ENCODE assay signal across 9 cellular contexts in genomic region chr18:63312731-63313408, GRCh38. TPM values are rescaled to one million over a fixed set of nuclear protein-coding genes. Genes with fewer than 3 reads are reported as not detected.
DNase-seq lines count a peak whose midpoint lies in the region; ATAC-seq, FAIRE-seq and TF ChIP-seq lines count a peak whose summit lies in the region.
"Had no signal": no experiment of that assay in that cellular context is flagged by ENCODE, and none has a peak within 500 bp of the region (broad histone marks: within the 10 kb centered on the region; RNA-seq: fewer than 3 reads in every experiment).

No MANE protein-coding gene starts in this region.

- H2AFZ ChIP-seq in HepG2 (ENCODE audit: low read length): no peak overlapping the region

- no peaks in the 10 kb centered on the region for H3K79me2 ChIP-seq in HepG2 (ENCODE audit: insufficient read depth, low read length)

- TF ChIP-seq CTCF in CD8-positive, alpha-beta T cell (IDR thresholded peaks at IDR 0.05): no peak
- TF ChIP-seq CTCF in ascending aorta (IDR thresholded peaks at IDR 0.05) (no peak), HepG2 (CRISPR knock-in tag; IDR thresholded peaks at IDR 0.05) (no peak), left lung (IDR thresholded peaks at IDR 0.05) (no peak)

- H3K27ac Mint-ChIP-seq in CD8-positive, alpha-beta T cell: peak overlapping the region; percentile 90
- H3K27ac Mint-ChIP-seq in activated naive CD8-positive, alpha-beta T cell: peak overlapping the region; percentile 92

- POLR2A ChIA-PET in CD8-positive, alpha-beta T cell (lab: Charles Lee): interaction anchor here (1.0 to 2.4 kb wide), 3 partner anchors 14 to 155 kb away, joined by 3 to 12 read pairs (median 5); no protein-coding TSS in a partner anchor
- POLR2A ChIA-PET in HepG2 (lab: Yijun Ruan, JAX): no interaction called here

- H3K9ac ChIP-seq in HepG2 (ENCODE audit: insufficient read depth, low read depth, low read length): no peak overlapping the region

- H3K9me3 Mint-ChIP-seq in CD8-positive, alpha-beta T cell: no peaks in the 10 kb centered on the region
- no peaks in the 10 kb centered on the region for H3K9me3 Mint-ChIP-seq in activated naive CD8-positive, alpha-beta T cell (ENCODE audit: low read depth)

- 9% methylated on average over 5 of the region's 5 CpGs for WGBS in HepG2 (ENCODE audit: low lambda C conversion rate)

- intact Hi-C loops in CD8-positive, alpha-beta T cell (cut with DNase I, micrococcal nuclease): loop anchor here in 1 of 2 experiments (5.0 kb wide), 1 partner anchor 786 kb away; no protein-coding TSS in a partner anchor
- intact Hi-C loops in ascending aorta (cut with DNase I) (no loop called here), HepG2 (cut with micrococcal nuclease; ENCODE audit: unreplicated experiment) (no loop called here), left lung (cut with DNase I) (no loop called here)

- peak overlapping the region; percentile 21 for H3K4me3 ChIP-seq in CD8-positive, alpha-beta T cell (ENCODE audit: low read depth, low read length)
- H3K4me3 ChIP-seq in ascending aorta: no peak overlapping the region
- no peak overlapping the region for H3K4me3 ChIP-seq in HepG2 (replicated peaks in 1 of 3; ENCODE audit: insufficient read depth in 1 of 3, low read depth in 2 of 3, low read length in 3 of 3)
- no peak overlapping the region for H3K4me3 ChIP-seq in left lung

- TF ChIP-seq RAD21 in HepG2 (CRISPR knock-in tag; IDR thresholded peaks at IDR 0.05): no peak

- TF ChIP-seq EP300 in HepG2 (IDR thresholded peaks at IDR 0.05; ENCODE audit: low read depth in 2 of 2, low read length in 2 of 2) (no peak), HepG2 (CRISPR knock-in tag; IDR thresholded peaks at IDR 0.05; ENCODE audit: borderline replicate concordance) (no peak)

- H3K4me2 ChIP-seq in HepG2 (ENCODE audit: low read depth, low read length): no peak overlapping the region

- in situ Hi-C loops in HepG2 (cut with HindIII; ENCODE audit: extremely low pct_ligation_motif_present, low pct_unique_long_range_greater_than_20kb): loop anchor here (10.0 kb wide), 1 partner anchor 178 kb away; no protein-coding TSS in a partner anchor

- H3K4me1 Mint-ChIP-seq in CD8-positive, alpha-beta T cell (ENCODE audit: low read depth): peaks cover 90% of the 10 kb centered on the region
- peaks cover 85% of the 10 kb centered on the region for H3K4me1 Mint-ChIP-seq in activated naive CD8-positive, alpha-beta T cell (ENCODE audit: low read depth)

- ATAC-seq in CD8-positive, alpha-beta T cell: no peak
- ATAC-seq in GM19043 (IDR thresholded peaks at IDR 0.05; ENCODE audit: low read depth, unreplicated experiment): peak; percentile 36
- ATAC-seq in HG03064 (IDR thresholded peaks at IDR 0.05; ENCODE audit: low read depth, unreplicated experiment): peak; percentile 39
- ATAC-seq in HepG2: no peak
- no peak for ATAC-seq in left lung

- peaks cover 74% of the 10 kb centered on the region for H3K4me1 ChIP-seq in CD8-positive, alpha-beta T cell (ENCODE audit: insufficient read depth, low read length)
- H3K4me1 ChIP-seq in ascending aorta (peaks cover 5 to 21% of the 10 kb centered on the region in 2 donors), HepG2 (ENCODE audit: insufficient read depth, low read length) (peaks cover 10% of the 10 kb centered on the region), left lung (peaks cover 6 to 21% of the 10 kb centered on the region in 2 donors)

- H4K20me1 ChIP-seq in HepG2 (ENCODE audit: insufficient read depth, low read length): no peaks in the 10 kb centered on the region

- H3K27me3 Mint-ChIP-seq in CD8-positive, alpha-beta T cell (ENCODE audit: low read depth): no peaks in the 10 kb centered on the region
- no peaks in the 10 kb centered on the region for H3K27me3 Mint-ChIP-seq in activated naive CD8-positive, alpha-beta T cell

- CTCF ChIA-PET in CD8-positive, alpha-beta T cell (lab: Charles Lee): interaction anchor here (0.9 to 3.3 kb wide), 8 partner anchors 10 to 296 kb away, joined by 3 to 15 read pairs (median 5); no protein-coding TSS in a partner anchor
- CTCF ChIA-PET in HepG2 (lab: Yijun Ruan, JAX; ENCODE audit: low intra/inter-chr PET ratio, low total read pairs): no interaction called here

- H3K36me3 ChIP-seq in CD8-positive, alpha-beta T cell (ENCODE audit: insufficient read depth, low read length): no peaks in the 10 kb centered on the region
- H3K36me3 ChIP-seq in ascending aorta (no peaks in the 10 kb centered on the region), HepG2 (replicated peaks in 1 of 2; ENCODE audit: control insufficient read depth in 1 of 2, insufficient read depth in 2 of 2, low read length in 2 of 2) (no peaks in the 10 kb centered on the region), left lung (no peaks in the 10 kb centered on the region)

- no peak overlapping the region for H3K27ac ChIP-seq in CD8-positive, alpha-beta T cell (ENCODE audit: low read depth, low read length)
- H3K27ac ChIP-seq in ascending aorta: no peak overlapping the region
- no peak overlapping the region for H3K27ac ChIP-seq in HepG2 (ENCODE audit: extremely low read length, insufficient read depth, low read length)
- no peak overlapping the region for H3K27ac ChIP-seq in left lung

- no peak for DNase-seq in CD8-positive, alpha-beta T cell
- no peak for DNase-seq in midbrain (lab: John Stamatoyannopoulos, UW)
- no peak for DNase-seq in ascending aorta (ENCODE audit: low spot score in 2 of 2)
- DNase-seq in HepG2 (ENCODE audit: low spot score): no peak
- DNase-seq in left lung: no peak
- DNase-seq: effector CD4-positive, alpha-beta T cell had no signal

- no peaks in the 10 kb centered on the region for H3K9me3 ChIP-seq in CD8-positive, alpha-beta T cell (ENCODE audit: low read length)
- H3K9me3 ChIP-seq in ascending aorta (no peaks in the 10 kb centered on the region), HepG2 (ENCODE audit: low read length) (no peaks in the 10 kb centered on the region), left lung (no peaks in the 10 kb centered on the region)

- no peaks in the 10 kb centered on the region for H3K27me3 ChIP-seq in CD8-positive, alpha-beta T cell (ENCODE audit: insufficient read depth, low read length)
- no peaks in the 10 kb centered on the region for H3K27me3 ChIP-seq in ascending aorta
- peaks cover 0 to 23% of the 10 kb centered on the region in 2 experiments; a peak in 3 of 5 replicates for H3K27me3 ChIP-seq in HepG2 (ENCODE audit: control insufficient read depth in 1 of 2, insufficient read depth in 2 of 2, low read length in 2 of 2)
- H3K27me3 ChIP-seq in left lung: no peaks in the 10 kb centered on the region

- H3K36me3 Mint-ChIP-seq in CD8-positive, alpha-beta T cell: peaks cover 10% of the 10 kb centered on the region
- H3K36me3 Mint-ChIP-seq in activated naive CD8-positive, alpha-beta T cell: peaks cover 17% of the 10 kb centered on the region

- BruUV-seq in HepG2 (replicated peaks; lab: Mats Ljungman, UMichigan): no TSS peak

- FAIRE-seq in HepG2 (lab: Jason Lieb, UNC): no peak

- no peak for TF ChIP-seq POLR2A in HepG2 (IDR thresholded peaks at IDR 0.05; ENCODE audit: insufficient read depth in 1 of 2, low read depth in 2 of 2, low read length in 2 of 2)

- peak overlapping the region; percentile 79 for H3K4me3 Mint-ChIP-seq in CD8-positive, alpha-beta T cell
- H3K4me3 Mint-ChIP-seq in activated naive CD8-positive, alpha-beta T cell: peak overlapping the region; percentile 93

RNA-seq across cellular contexts. Expression of gene BCL2, which starts 6.7 kb away (rescaled TPM):
- 10 to 100 TPM; 39.5 to 40.5 TPM for total RNA-seq in CD8-positive, alpha-beta T cell
- total RNA-seq in ascending aorta (20.5 TPM), HepG2 (2016; rRNA removed; fragmentation: Illumina TruSeq; extraction: Trizol) (0.42 and 0.53 TPM in 2 replicates), left lung (1 to 10 TPM; 6.3 to 8.7 TPM)
- total RNA-seq in HepG2 (2016; cell fraction: cytosol; rRNA removed; fragmentation: Illumina TruSeq; extraction: Trizol; ENCODE audit: low read depth): 0.10 and 0.26 TPM in 2 replicates
- total RNA-seq in HepG2 (2016; cell fraction: insoluble cytoplasmic fraction; rRNA removed; fragmentation: Illumina TruSeq; extraction: Trizol): 0.42 and 0.52 TPM in 2 replicates
- 0.40 and 0.48 TPM in 2 replicates for total RNA-seq in HepG2 (2016; cell fraction: membrane; rRNA removed; fragmentation: Illumina TruSeq; extraction: Trizol)
- total RNA-seq in HepG2 (2016; cell fraction: nucleus; rRNA removed; fragmentation: Illumina TruSeq; extraction: Trizol): 0.75 and 0.87 TPM in 2 replicates
- 0.07 and 0.08 TPM in 2 replicates for polyA plus RNA-seq in HepG2 (2011; rRNA removed)
- 0.05 TPM in 2 replicates for polyA plus RNA-seq in HepG2 (2011; cell fraction: cytosol; rRNA removed)
- polyA plus RNA-seq in HepG2 (2011; cell fraction: nucleus; rRNA removed): 0.07 and 0.18 TPM in 2 replicates
- polyA plus RNA-seq in HepG2 (2012): 0.09 and 0.17 TPM in 2 replicates
- 0.18 and 0.21 TPM in 2 replicates for polyA plus RNA-seq in HepG2 (2016; cell fraction: cytosol; fragmentation: Illumina TruSeq; extraction: Trizol; ENCODE audit: low read depth)
- 0.25 and 0.49 TPM in 2 replicates for polyA plus RNA-seq in HepG2 (2016; cell fraction: insoluble cytoplasmic fraction; fragmentation: Illumina TruSeq; extraction: Trizol; ENCODE audit: low read depth)
- 0.23 and 0.28 TPM in 2 replicates for polyA plus RNA-seq in HepG2 (2016; cell fraction: membrane; fragmentation: Illumina TruSeq; extraction: Trizol; ENCODE audit: low read depth)
- 0.20 and 0.27 TPM in 2 replicates for polyA plus RNA-seq in HepG2 (2016; cell fraction: nucleus; fragmentation: Illumina TruSeq; extraction: Trizol; ENCODE audit: insufficient read depth, low read depth)
- 0.04 and 5.3 TPM in 2 replicates for polyA minus RNA-seq in HepG2 (2011; rRNA and poly(A)+ RNA removed; ENCODE audit: low replicate concordance)
- 0.09 and 0.10 TPM in 2 replicates for polyA minus RNA-seq in HepG2 (2011; cell fraction: cytosol; rRNA and poly(A)+ RNA removed)
- 0.99 and 1.0 TPM in 2 replicates for polyA minus RNA-seq in HepG2 (2011; cell fraction: nucleus; rRNA and poly(A)+ RNA removed)

RNA-seq across cellular contexts. Expression of gene KDSR, which starts 54.1 kb away (rescaled TPM):
- 10 to 100 TPM; 12.8 to 13.9 TPM for total RNA-seq in CD8-positive, alpha-beta T cell
- total RNA-seq in ascending aorta: 208 TPM
- total RNA-seq in HepG2 (2016; rRNA removed; fragmentation: Illumina TruSeq; extraction: Trizol): 8.2 and 10.4 TPM in 2 replicates
- 7.1 and 9.1 TPM in 2 replicates for total RNA-seq in HepG2 (2016; cell fraction: cytosol; rRNA removed; fragmentation: Illumina TruSeq; extraction: Trizol; ENCODE audit: low read depth)
- total RNA-seq in HepG2 (2016; cell fraction: insoluble cytoplasmic fraction; rRNA removed; fragmentation: Illumina TruSeq; extraction: Trizol): 6.9 and 13.0 TPM in 2 replicates
- 13.6 and 14.7 TPM in 2 replicates for total RNA-seq in HepG2 (2016; cell fraction: membrane; rRNA removed; fragmentation: Illumina TruSeq; extraction: Trizol)
- 14.2 and 17.9 TPM in 2 replicates for total RNA-seq in HepG2 (2016; cell fraction: nucleus; rRNA removed; fragmentation: Illumina TruSeq; extraction: Trizol)
- polyA plus RNA-seq in HepG2 (2011; rRNA removed): 20.9 and 25.7 TPM in 2 replicates
- polyA plus RNA-seq in HepG2 (2011; cell fraction: cytosol; rRNA removed): 11.8 and 16.5 TPM in 2 replicates
- 16.8 and 19.6 TPM in 2 replicates for polyA plus RNA-seq in HepG2 (2011; cell fraction: nucleus; rRNA removed)
- polyA plus RNA-seq in HepG2 (2012): 20.1 and 21.7 TPM in 2 replicates
- 5.0 and 5.8 TPM in 2 replicates for polyA plus RNA-seq in HepG2 (2016; cell fraction: cytosol; fragmentation: Illumina TruSeq; extraction: Trizol; ENCODE audit: low read depth)
- polyA plus RNA-seq in HepG2 (2016; cell fraction: insoluble cytoplasmic fraction; fragmentation: Illumina TruSeq; extraction: Trizol; ENCODE audit: low read depth): 7.7 and 9.5 TPM in 2 replicates
- polyA plus RNA-seq in HepG2 (2016; cell fraction: membrane; fragmentation: Illumina TruSeq; extraction: Trizol; ENCODE audit: low read depth): 9.8 and 10.3 TPM in 2 replicates
- polyA plus RNA-seq in HepG2 (2016; cell fraction: nucleus; fragmentation: Illumina TruSeq; extraction: Trizol; ENCODE audit: insufficient read depth, low read depth): 21.4 and 23.5 TPM in 2 replicates
- polyA minus RNA-seq in HepG2 (2011; rRNA and poly(A)+ RNA removed; ENCODE audit: low replicate concordance): 39.0 and 91.7 TPM in 2 replicates
- polyA minus RNA-seq in HepG2 (2011; cell fraction: cytosol; rRNA and poly(A)+ RNA removed): 16.5 and 24.3 TPM in 2 replicates
- polyA minus RNA-seq in HepG2 (2011; cell fraction: nucleus; rRNA and poly(A)+ RNA removed): 70.9 and 73.0 TPM in 2 replicates
- total RNA-seq in left lung: 10 to 100 TPM; 62.5 to 70.2 TPM

Comparison
In these comparisons a context has a peak if more than half of its experiments do, and no peak if none do; other contexts are left out.
1. ATAC-seq: peak in GM19043 (single experiment) and HG03064 (single experiment); none in CD8-positive, alpha-beta T cell (single experiment), HepG2 (single experiment) and left lung (single experiment).